16 cellular contexts compared by ENCODE assay signal in the genomic region with DNA sequence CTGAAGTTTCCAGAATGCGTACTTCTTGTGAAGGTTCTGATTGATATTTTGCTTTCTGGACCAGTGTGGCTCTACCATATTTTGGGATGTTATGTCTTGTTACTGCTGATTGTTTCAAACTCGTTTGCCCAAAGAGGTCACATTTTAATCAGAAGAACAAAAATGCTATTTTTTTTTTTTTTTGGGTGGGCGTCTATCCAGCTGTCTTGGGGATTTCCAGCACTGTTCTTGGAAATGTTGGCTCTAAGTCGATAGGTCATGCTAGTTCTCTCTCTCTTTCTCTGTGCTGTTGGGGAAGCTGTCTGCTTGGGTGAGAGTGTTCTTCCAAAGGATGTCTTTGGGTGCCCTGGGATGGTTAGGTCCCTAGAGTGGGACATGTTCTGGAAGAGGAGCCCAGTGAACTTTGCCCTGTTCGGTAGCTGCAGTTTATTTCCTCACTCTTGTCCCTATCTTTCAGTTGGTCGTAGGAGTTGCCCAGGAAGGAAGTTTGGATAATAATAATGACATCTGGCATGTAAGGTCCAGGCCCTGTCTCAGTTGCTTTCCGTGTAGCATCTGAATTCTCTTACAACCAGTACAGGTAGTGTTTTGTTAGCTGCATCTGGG. TPM values are rescaled to one million over a fixed set of nuclear protein-coding genes. Genes with fewer than 3 reads are reported as not detected.
DNase-seq lines count a peak whose midpoint lies in the region; ATAC-seq, FAIRE-seq and TF ChIP-seq lines count a peak whose summit lies in the region.
"Had no signal": no experiment of that assay in that cellular context is flagged by ENCODE, and none has a peak within 500 bp of the region (broad histone marks: within the 10 kb centered on the region; RNA-seq: fewer than 3 reads in every experiment).

No MANE protein-coding gene starts in this region.

- H3K36me3 ChIP-seq in small intestine (ENCODE audit: control insufficient read depth in 2 of 2, insufficient read depth in 2 of 2, low read length in 2 of 2), result peaks cover 0 to 6% of the 10 kb centered on the region in 2 donors
- H3K36me3 ChIP-seq: HAP-1, sigmoid colon, thyroid gland had no signal

- intact Hi-C loops in activated CD4-positive, alpha-beta T cell treated with anti-CD3 and anti-CD28 coated beads for 36 hours (cut with DNase I, micrococcal nuclease), result loop anchor here (1.0 to 5.0 kb wide), 3 partner anchors 33 to 85 kb away; no protein-coding TSS in a partner anchor

- DNase-seq in activated CD4-positive, alpha-beta T cell treated with anti-CD3 and anti-CD28 coated beads for 36 hours, result no peak
- no peak for DNase-seq in activated CD4-positive, alpha-beta T cell treated with anti-CD3 and anti-CD28 coated beads for 1 hour
- no peak for DNase-seq in activated naive CD8-positive, alpha-beta T cell treated with anti-CD3 and anti-CD28 coated beads, Interleukin-2, amount 50 U/mL, for 24 hours
- DNase-seq in small intestine (peak; percentile 65), foreskin fibroblast (no peak), NCI-H1048 (lab: John Stamatoyannopoulos, UW) (no peak)
- DNase-seq: DMS153, foreskin melanocyte, NCI-H1436, Right ventricle myocardium superior, sigmoid colon, thyroid gland had no signal

- peaks cover 71% of the 10 kb centered on the region for H3K4me1 Mint-ChIP-seq in activated CD4-positive, alpha-beta T cell treated with anti-CD3 and anti-CD28 coated beads for 36 hours
- peaks cover 21 to 58% (median 45%) of the 10 kb centered on the region in 3 donors for H3K4me1 Mint-ChIP-seq in IgD-negative memory B cell
- H3K4me1 Mint-ChIP-seq in activated naive CD8-positive, alpha-beta T cell treated with anti-CD3 and anti-CD28 coated beads, Interleukin-2, amount 50 U/mL, for 24 hours, result peaks cover 85% of the 10 kb centered on the region

- CTCF ChIA-PET in activated CD4-positive, alpha-beta T cell treated with anti-CD3 and anti-CD28 coated beads for 36 hours (lab: Charles Lee), result interaction anchor here (0.6 to 9.5 kb wide), 14 partner anchors 10 to 289 kb away, joined by 3 to 73 read pairs (median 4); a partner anchor contains a TSS

- no peak for FAIRE-seq in small intestine (lab: Jason Lieb, UNC)
- FAIRE-seq: A549 had no signal

- H3K27me3 ChIP-seq in small intestine (ENCODE audit: control insufficient read depth in 2 of 2, insufficient read depth in 2 of 2, low read length in 2 of 2), result no peaks in the 10 kb centered on the region
- H3K27me3 ChIP-seq: thyroid gland had no signal

- H3K4me3 ChIP-seq in small intestine (ENCODE audit: low read depth in 1 of 2, low read length in 2 of 2) (peak overlapping the region in 1 of 2 donors; percentile 30), foreskin fibroblast (ENCODE audit: low read depth in 1 of 2, low read length in 2 of 2) (no peak overlapping the region)
- H3K4me3 ChIP-seq: A549, HAP-1, sigmoid colon, thyroid gland had no signal

- peaks cover 76% of the 10 kb centered on the region for H3K36me3 Mint-ChIP-seq in activated CD4-positive, alpha-beta T cell treated with anti-CD3 and anti-CD28 coated beads for 36 hours (ENCODE audit: low read depth)
- H3K36me3 Mint-ChIP-seq in IgD-negative memory B cell, result peaks cover 20% of the 10 kb centered on the region
- peaks cover 76% of the 10 kb centered on the region for H3K36me3 Mint-ChIP-seq in activated naive CD8-positive, alpha-beta T cell treated with anti-CD3 and anti-CD28 coated beads, Interleukin-2, amount 50 U/mL, for 24 hours (ENCODE audit: low read depth)

- 21 to 33% (median 22%) methylated on average over 7 of the region's 7 CpGs for WGBS in small intestine, 3 donors

- no peak for TF ChIP-seq CTCF in foreskin fibroblast (IDR thresholded peaks at IDR 0.05; ENCODE audit: low read depth, low read length)

- no peaks in the 10 kb centered on the region for H3K9me3 ChIP-seq in small intestine (ENCODE audit: control insufficient read depth, low read depth)
- H3K9me3 ChIP-seq: HAP-1, sigmoid colon, thyroid gland had no signal

- H3K27me3 Mint-ChIP-seq in activated CD4-positive, alpha-beta T cell treated with anti-CD3 and anti-CD28 coated beads for 36 hours, result peaks cover 3% of the 10 kb centered on the region
- H3K27me3 Mint-ChIP-seq in IgD-negative memory B cell, result no peaks in the 10 kb centered on the region
- H3K27me3 Mint-ChIP-seq in activated naive CD8-positive, alpha-beta T cell treated with anti-CD3 and anti-CD28 coated beads, Interleukin-2, amount 50 U/mL, for 24 hours, result no peaks in the 10 kb centered on the region

- peak overlapping the region; percentile 78 for H3K4me3 Mint-ChIP-seq in activated CD4-positive, alpha-beta T cell treated with anti-CD3 and anti-CD28 coated beads for 36 hours
- H3K4me3 Mint-ChIP-seq in IgD-negative memory B cell, result peak overlapping the region; percentile 82 to 100 (median 96)
- peak overlapping the region; percentile 94 for H3K4me3 Mint-ChIP-seq in activated naive CD8-positive, alpha-beta T cell treated with anti-CD3 and anti-CD28 coated beads, Interleukin-2, amount 50 U/mL, for 24 hours

- ATAC-seq in activated CD4-positive, alpha-beta T cell treated with anti-CD3 and anti-CD28 coated beads for 36 hours, result no peak
- no peak for ATAC-seq in activated naive CD8-positive, alpha-beta T cell treated with anti-CD3 and anti-CD28 coated beads, Interleukin-2, amount 50 U/mL, for 24 hours
- no peak for ATAC-seq in GM19328 (IDR thresholded peaks at IDR 0.05; ENCODE audit: unreplicated experiment)
- ATAC-seq: A549 had no signal

- peak overlapping the region in 1 of 2 donors; percentile 72 for H3K27ac ChIP-seq in small intestine (ENCODE audit: low read depth in 1 of 2, low read length in 1 of 2)
- H3K27ac ChIP-seq: A549, sigmoid colon, thyroid gland had no signal

- POLR2A ChIA-PET in activated CD4-positive, alpha-beta T cell treated with anti-CD3 and anti-CD28 coated beads for 36 hours (lab: Charles Lee), result interaction anchor here (0.6 to 1.2 kb wide), 6 partner anchors 11 to 91 kb away, joined by 3 to 6 read pairs (median 4); no protein-coding TSS in a partner anchor

- peak overlapping the region; percentile 87 for H3K27ac Mint-ChIP-seq in activated CD4-positive, alpha-beta T cell treated with anti-CD3 and anti-CD28 coated beads for 36 hours
- peak overlapping the region; percentile 84 to 100 (median 92) for H3K27ac Mint-ChIP-seq in IgD-negative memory B cell
- peak overlapping the region; percentile 91 for H3K27ac Mint-ChIP-seq in activated naive CD8-positive, alpha-beta T cell treated with anti-CD3 and anti-CD28 coated beads, Interleukin-2, amount 50 U/mL, for 24 hours

- peaks cover 7 to 18% of the 10 kb centered on the region in 2 donors for H3K4me1 ChIP-seq in small intestine (ENCODE audit: control insufficient read depth in 2 of 2, insufficient read depth in 1 of 2, low read depth in 1 of 2, low read length in 1 of 2)
- H3K4me1 ChIP-seq: A549 had no signal

- H3K9me3 Mint-ChIP-seq in activated CD4-positive, alpha-beta T cell treated with anti-CD3 and anti-CD28 coated beads for 36 hours (ENCODE audit: low read depth), result no peaks in the 10 kb centered on the region
- no peaks in the 10 kb centered on the region for H3K9me3 Mint-ChIP-seq in IgD-negative memory B cell
- H3K9me3 Mint-ChIP-seq in activated naive CD8-positive, alpha-beta T cell treated with anti-CD3 and anti-CD28 coated beads, Interleukin-2, amount 50 U/mL, for 24 hours, result no peaks in the 10 kb centered on the region

RNA-seq across cellular contexts. Expression of a gene that starts 2.9 kb away (rescaled TPM):
- total RNA-seq in activated CD4-positive, alpha-beta T cell treated with anti-CD3 and anti-CD28 coated beads for 36 hours, result 100 to 1,000 TPM; 227 to 250 TPM
- polyA plus RNA-seq in IgD-negative memory B cell (718 TPM), small intestine (10 to 100 TPM; 28.0 to 52.1 (median 40.1) TPM)

Comparison
In these comparisons a context has a peak if more than half of its experiments do, and no peak if none do; other contexts are left out.
1. RNA of a gene that starts 2.9 kb away (polyA plus RNA-seq): 718 TPM in IgD-negative memory B cell (single experiment); 28.0 to 52.1 TPM in small intestine; every median in the first group is over 10 times any median in the second.
2. Peak in every context shown above with its lines, with median percentiles within 50 percentile points of each other: H3K27ac Mint-ChIP-seq and H3K4me3 Mint-ChIP-seq.